Comparison of ENCODE assay signal across 3 cellular contexts in the genomic region with DNA sequence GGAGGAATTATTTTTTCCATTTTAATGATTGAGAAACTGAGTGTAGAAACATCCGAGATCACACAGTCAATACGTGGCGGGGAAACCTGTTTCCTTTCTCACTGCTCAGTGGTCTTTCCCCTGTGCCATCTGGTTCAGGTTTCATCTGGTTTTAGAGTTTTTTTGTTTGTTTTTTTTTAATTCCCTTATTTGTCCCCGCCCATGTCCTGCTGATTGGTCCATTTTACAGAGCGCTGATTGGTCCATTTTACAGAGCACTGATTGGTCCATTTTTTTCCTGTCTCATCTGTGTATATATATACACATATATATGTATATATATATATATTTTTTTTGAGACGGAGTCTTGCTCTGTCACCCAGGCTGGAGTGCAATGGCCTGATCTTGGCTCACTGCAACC. TPM values are rescaled to one million over a fixed set of nuclear protein-coding genes. Genes with fewer than 3 reads are reported as not detected.
"Had no signal": no experiment of that assay in that cellular context is flagged by ENCODE, and none has a peak within 500 bp of the region (broad histone marks: within the 10 kb centered on the region; RNA-seq: fewer than 3 reads in every experiment).

No MANE protein-coding gene starts in this region.

RNA-seq across cellular contexts. Expression of gene TRPM2, which starts 6.0 kb away (rescaled TPM):
- total RNA-seq: osteocyte, pulmonary artery endothelial cell had no signal
- polyA plus RNA-seq: smooth muscle cell had no signal
